In genomic region chr14:22849212-22849819, GRCh38 we compare ENCODE assay signal across 10 cellular contexts. TPM values are rescaled to one million over a fixed set of nuclear protein-coding genes. Genes with fewer than 3 reads are reported as not detected.
DNase-seq lines count a peak whose midpoint lies in the region; ATAC-seq and TF ChIP-seq lines count a peak whose summit lies in the region.
"Had no signal": no experiment of that assay in that cellular context is flagged by ENCODE, and none has a peak within 500 bp of the region (broad histone marks: within the 10 kb centered on the region; RNA-seq: fewer than 3 reads in every experiment).

No MANE protein-coding gene starts in this region.

- H3K27me3 ChIP-seq in layer of hippocampus (ENCODE audit: control insufficient read depth, insufficient read depth, low read length) (no peaks in the 10 kb centered on the region), smooth muscle cell (ENCODE audit: low read depth) (no peaks in the 10 kb centered on the region)

- no peaks in the 10 kb centered on the region for H3K36me3 ChIP-seq in HEK293 (ENCODE audit: control insufficient read depth in 2 of 2, insufficient read depth in 1 of 2, low read length in 2 of 2)
- H3K36me3 ChIP-seq in smooth muscle cell (ENCODE audit: low read depth): no peaks in the 10 kb centered on the region

- no peak for ATAC-seq in HG03565 (IDR thresholded peaks at IDR 0.05; ENCODE audit: unreplicated experiment)
- no peak for ATAC-seq in HG03039 (IDR thresholded peaks at IDR 0.05; ENCODE audit: unreplicated experiment)
- ATAC-seq: left lobe of liver had no signal

- H3K9me3 ChIP-seq in HEK293 (ENCODE audit: control insufficient read depth, insufficient read depth, low read depth, low read length) (no peaks in the 10 kb centered on the region), smooth muscle cell (replicated peaks; ENCODE audit: low read depth) (no peaks in the 10 kb centered on the region)

- TF ChIP-seq CTCF in HEK293 (tag by site-specific recombination; IDR thresholded peaks at IDR 0.05) (no peak), smooth muscle cell (IDR thresholded peaks at IDR 0.05; ENCODE audit: borderline replicate concordance, insufficient read depth, poor library complexity, severe bottlenecking) (no peak)

- H3K9ac ChIP-seq in smooth muscle cell (ENCODE audit: low read depth): peak overlapping the region; percentile 91

- peak overlapping the region; percentile 65 for H3K4me2 ChIP-seq in smooth muscle cell

- peaks cover 10% of the 10 kb centered on the region for H4K20me1 ChIP-seq in smooth muscle cell (ENCODE audit: low read depth)

- H3K4me3 ChIP-seq in HEK293 (ENCODE audit: low read depth, low read length) (no peak overlapping the region), smooth muscle cell (no peak overlapping the region)

- POLR2A ChIA-PET in HEK293 (lab: Yijun Ruan, JAX): no interaction called here

- 67% methylated on average over 19 of the region's 19 CpGs for WGBS in smooth muscle cell (ENCODE audit: low lambda C conversion rate)

- H3K4me1 ChIP-seq in HEK293 (ENCODE audit: control insufficient read depth, insufficient read depth, low read length) (no peaks in the 10 kb centered on the region), smooth muscle cell (ENCODE audit: low read depth) (peaks cover 28% of the 10 kb centered on the region)

- H3K27ac ChIP-seq in HEK293 (ENCODE audit: extremely low read depth, low read depth, low read length) (no peak overlapping the region), cingulate gyrus (ENCODE audit: low read depth, low read length) (peak overlapping the region; percentile 39), layer of hippocampus (ENCODE audit: low read depth, low read length) (peak overlapping the region; percentile 73), smooth muscle cell (ENCODE audit: low read depth) (peak overlapping the region; percentile 100)
- H3K27ac ChIP-seq: VCaP had no signal

- peaks cover 50% of the 10 kb centered on the region for H3F3A ChIP-seq in smooth muscle cell (ENCODE audit: low read depth)

- no peak for DNase-seq in smooth muscle cell (lab: John Stamatoyannopoulos, UW; ENCODE audit: unreplicated experiment)
- no peak for DNase-seq in stimulated activated CD4-positive, alpha-beta T cell treated with anti-CD3 and anti-CD28 coated beads, Interleukin-4, amount 100 ng/mL, for 24 hours
- no peak for DNase-seq in NCI-H146 (lab: John Stamatoyannopoulos, UW)

- CTCF ChIA-PET in HEK293 (lab: Yijun Ruan, JAX): interaction anchor here (1.0 to 9.7 kb wide), 5 partner anchors 26 to 294 kb away, joined by 3 to 115 read pairs (median 7); no protein-coding TSS in a partner anchor

- H2AFZ ChIP-seq in smooth muscle cell (ENCODE audit: low read depth): no peak overlapping the region

- H3K79me2 ChIP-seq in smooth muscle cell (ENCODE audit: low read depth): peaks cover 5% of the 10 kb centered on the region

TF ChIP-seq in HEK293, 187 proteins besides CTCF, POLR2A, EP300 and RAD21:
- TF ChIP-seq ZNF692 (tag by site-specific recombination; IDR thresholded peaks at IDR 0.05) (no peak), PRDM10 (tag by site-specific recombination; IDR thresholded peaks at IDR 0.05) (0 out of 2 replicates have a peak, but pooled peaks have one; percentile 30), ZIC2 (tag by site-specific recombination; IDR thresholded peaks at IDR 0.05) (peak; percentile 70), ZNF596 (tag by site-specific recombination; IDR thresholded peaks at IDR 0.05) (no peak), ZBTB48 (tag by site-specific recombination; IDR thresholded peaks at IDR 0.05) (peak; percentile 58), ZNF791 (tag by site-specific recombination; IDR thresholded peaks at IDR 0.05) (no peak), GLIS1 (tag by site-specific recombination; IDR thresholded peaks at IDR 0.05) (peak; percentile 96), INSM2 (tag by site-specific recombination; IDR thresholded peaks at IDR 0.05) (no peak), ZNF621 (tag by site-specific recombination; IDR thresholded peaks at IDR 0.05) (no peak), ZNF274 (IDR thresholded peaks at IDR 0.05; ENCODE audit: low read length) (no peak), ZNF274 (tag by site-specific recombination; IDR thresholded peaks at IDR 0.05; ENCODE audit: borderline replicate concordance) (no peak)

RNA-seq across cellular contexts. Expression of gene MMP14, which starts 12.9 kb away (rescaled TPM):
- total RNA-seq in smooth muscle cell: 444 and 491 TPM in 2 replicates
- polyA plus RNA-seq in smooth muscle cell: 52.3 and 58.1 TPM in 2 replicates

RNA-seq across cellular contexts. Expression of gene MRPL52, which starts 19.6 kb away (rescaled TPM):
- 85.8 and 220 TPM in 2 replicates for total RNA-seq in smooth muscle cell
- 274 and 296 TPM in 2 replicates for polyA plus RNA-seq in smooth muscle cell

RNA-seq across cellular contexts. Expression of gene LRP10, which starts 22.2 kb away (rescaled TPM):
- 32.4 and 38.8 TPM in 2 replicates for total RNA-seq in smooth muscle cell
- 81.2 and 87.1 TPM in 2 replicates for polyA plus RNA-seq in smooth muscle cell

RNA-seq across cellular contexts. Expression of gene REM2, which starts 33.7 kb away (rescaled TPM):
- 0.22 and 2.6 TPM in 2 replicates for total RNA-seq in smooth muscle cell
- 1.6 and 5.9 TPM in 2 replicates for polyA plus RNA-seq in smooth muscle cell

RNA-seq across cellular contexts. Expression of gene SLC7A7, which starts 34.1 kb away (rescaled TPM):
- total RNA-seq in smooth muscle cell: 10.3 and 18.5 TPM in 2 replicates
- 10.0 and 14.1 TPM in 2 replicates for polyA plus RNA-seq in smooth muscle cell
